Comparison of ENCODE assay signal across 10 cellular contexts in genomic region chr6:6586671-6587526, GRCh38. TPM values are rescaled to one million over a fixed set of nuclear protein-coding genes. Genes with fewer than 3 reads are reported as not detected.
A peak's percentile ranks its signal among the peaks of the same experiment; 100 is the strongest.
DNase-seq lines count a peak whose midpoint lies in the region; ATAC-seq and TF ChIP-seq lines count a peak whose summit lies in the region.
"Had no signal": no experiment of that assay in that cellular context is flagged by ENCODE, and none has a peak within 500 bp of the region (broad histone marks: within the 10 kb centered on the region; RNA-seq: fewer than 3 reads in every experiment).

No MANE protein-coding gene starts in this region.

- H3K79me2 ChIP-seq in Karpas-422 (ENCODE audit: low read length), result peaks cover 83% of the 10 kb centered on the region

- TF ChIP-seq CTCF in vagina (IDR thresholded peaks at IDR 0.05), result no peak

- peaks cover 16% of the 10 kb centered on the region for H3K9me3 Mint-ChIP-seq in activated CD4-positive, alpha-beta T cell treated with anti-CD3 and anti-CD28 coated beads, Interleukin-2, amount 10 ng/mL, durations not matched to agents 24 days and 14 days

- peaks cover 9% of the 10 kb centered on the region for H3K36me3 Mint-ChIP-seq in activated CD4-positive, alpha-beta T cell treated with anti-CD3 and anti-CD28 coated beads, Interleukin-2, amount 10 ng/mL, durations not matched to agents 24 days and 14 days (ENCODE audit: low read depth)

- H3K4me1 ChIP-seq in Karpas-422 (ENCODE audit: low read length) (peaks cover 84% of the 10 kb centered on the region), vagina (no peaks in the 10 kb centered on the region)

- H3K4me2 ChIP-seq in Karpas-422 (ENCODE audit: low read depth, low read length, poor library complexity, severe bottlenecking), result peak overlapping the region; percentile 94

- H3K9me3 ChIP-seq in Karpas-422 (ENCODE audit: low read length) (no peaks in the 10 kb centered on the region), vagina (no peaks in the 10 kb centered on the region)
- H3K9me3 ChIP-seq: lower lobe of right lung had no signal

- H3K36me3 ChIP-seq in Karpas-422 (ENCODE audit: insufficient read depth, low read length) (peaks cover 29% of the 10 kb centered on the region), vagina (no peaks in the 10 kb centered on the region)
- H3K36me3 ChIP-seq: lower lobe of right lung had no signal

- H3K27ac Mint-ChIP-seq in activated CD4-positive, alpha-beta T cell treated with anti-CD3 and anti-CD28 coated beads, Interleukin-2, amount 10 ng/mL, durations not matched to agents 24 days and 14 days, result peak overlapping the region; percentile 64

- intact Hi-C loops in activated CD4-positive, alpha-beta T cell treated with anti-CD3 and anti-CD28 coated beads, Interleukin-2, amount 10 ng/mL, durations not matched to agents 24 days and 14 days (cut with micrococcal nuclease), result no loop called here
- intact Hi-C loops in vagina (cut with DNase I), result no loop called here

- peak; percentile 43 for ATAC-seq in HG02571 (IDR thresholded peaks at IDR 0.05; ENCODE audit: unreplicated experiment)
- peak; percentile 20 for ATAC-seq in stimulated activated naive CD8-positive, alpha-beta T cell treated with anti-CD3 and anti-CD28 coated beads, Interleukin-15, Interleukin-2, amounts not matched to agents 100 U/mL and 50 U/mL, for 24 hours

- H3K4me3 ChIP-seq in Karpas-422 (ENCODE audit: low read length), result peak overlapping the region; percentile 75
- H3K4me3 ChIP-seq in vagina, result no peak overlapping the region
- H3K4me3 ChIP-seq: dorsolateral prefrontal cortex, lower lobe of right lung had no signal

- H3K4me1 Mint-ChIP-seq in activated CD4-positive, alpha-beta T cell treated with anti-CD3 and anti-CD28 coated beads, Interleukin-2, amount 10 ng/mL, durations not matched to agents 24 days and 14 days, result peaks cover 59% of the 10 kb centered on the region

- H3K27me3 ChIP-seq in Karpas-422 (ENCODE audit: low read length), result no peaks in the 10 kb centered on the region
- no peaks in the 10 kb centered on the region for H3K27me3 ChIP-seq in vagina
- H3K27me3 ChIP-seq: dorsolateral prefrontal cortex had no signal

- H2AFZ ChIP-seq in Karpas-422 (ENCODE audit: low read length), result no peak overlapping the region

- H3K4me3 Mint-ChIP-seq in activated CD4-positive, alpha-beta T cell treated with anti-CD3 and anti-CD28 coated beads, Interleukin-2, amount 10 ng/mL, durations not matched to agents 24 days and 14 days, result peak overlapping the region; percentile 43

- peak overlapping the region; percentile 100 for H3K27ac ChIP-seq in Karpas-422 (ENCODE audit: low read length)
- no peak overlapping the region for H3K27ac ChIP-seq in vagina
- H3K27ac ChIP-seq: lower lobe of right lung had no signal

- no peaks in the 10 kb centered on the region for H3K9me2 ChIP-seq in Karpas-422 (replicated peaks; ENCODE audit: insufficient read depth, low read length)

- no peaks in the 10 kb centered on the region for H4K20me1 ChIP-seq in Karpas-422 (ENCODE audit: insufficient read depth, low read depth, low read length)

- peak overlapping the region; percentile 83 for H3K9ac ChIP-seq in Karpas-422 (ENCODE audit: low read length)

- no peak for DNase-seq in activated CD4-positive, alpha-beta T cell treated with anti-CD3 and anti-CD28 coated beads, Interleukin-2, amount 10 ng/mL, durations not matched to agents 24 days and 14 days
- DNase-seq in activated CD4-positive, alpha-beta T cell treated with anti-CD3 and anti-CD28 coated beads for 4 hours, result no peak
- peak; percentile 99 for DNase-seq in Karpas-422
- DNase-seq in stimulated activated naive CD8-positive, alpha-beta T cell treated with anti-CD3 and anti-CD28 coated beads, Interleukin-15, Interleukin-2, amounts not matched to agents 100 U/mL and 50 U/mL, for 24 hours, result no peak
- DNase-seq in vagina (ENCODE audit: extremely low spot score in 2 of 2), result no peak
- no peak for DNase-seq in central memory CD4-positive, alpha-beta T cell
- DNase-seq in amniotic stem cell (lab: John Stamatoyannopoulos, UW), result no peak
- DNase-seq: dorsolateral prefrontal cortex, lower lobe of right lung had no signal

- no peaks in the 10 kb centered on the region for H3K27me3 Mint-ChIP-seq in activated CD4-positive, alpha-beta T cell treated with anti-CD3 and anti-CD28 coated beads, Interleukin-2, amount 10 ng/mL, durations not matched to agents 24 days and 14 days

- no peak for TF ChIP-seq POLR2A in vagina (IDR thresholded peaks at IDR 0.05)

RNA-seq across cellular contexts. Expression of gene LY86, which starts 1.6 kb away (rescaled TPM):
- 1.2 TPM in 2 replicates for total RNA-seq in activated CD4-positive, alpha-beta T cell treated with anti-CD3 and anti-CD28 coated beads, Interleukin-2, amount 10 ng/mL, durations not matched to agents 24 days and 14 days
- total RNA-seq in Karpas-422 (2014; rRNA removed; shearing (Covaris generic); ENCODE audit: low replicate concordance), result 102 and 187 TPM in 2 replicates
- 4.9 TPM for total RNA-seq in vagina

Comparison
In these comparisons a context has a peak if more than half of its experiments do, and no peak if none do; other contexts are left out.
1. RNA of gene LY86, which starts 1.6 kb away (total RNA-seq): 102 to 187 TPM in Karpas-422; 4.9 TPM in vagina (single experiment) and 1.2 TPM in activated CD4-positive, alpha-beta T cell treated with anti-CD3 and anti-CD28 coated beads, Interleukin-2, amount 10 ng/mL, durations not matched to agents 24 days and 14 days; every median in the first group is over 10 times any median in the second.